In the genomic region with DNA sequence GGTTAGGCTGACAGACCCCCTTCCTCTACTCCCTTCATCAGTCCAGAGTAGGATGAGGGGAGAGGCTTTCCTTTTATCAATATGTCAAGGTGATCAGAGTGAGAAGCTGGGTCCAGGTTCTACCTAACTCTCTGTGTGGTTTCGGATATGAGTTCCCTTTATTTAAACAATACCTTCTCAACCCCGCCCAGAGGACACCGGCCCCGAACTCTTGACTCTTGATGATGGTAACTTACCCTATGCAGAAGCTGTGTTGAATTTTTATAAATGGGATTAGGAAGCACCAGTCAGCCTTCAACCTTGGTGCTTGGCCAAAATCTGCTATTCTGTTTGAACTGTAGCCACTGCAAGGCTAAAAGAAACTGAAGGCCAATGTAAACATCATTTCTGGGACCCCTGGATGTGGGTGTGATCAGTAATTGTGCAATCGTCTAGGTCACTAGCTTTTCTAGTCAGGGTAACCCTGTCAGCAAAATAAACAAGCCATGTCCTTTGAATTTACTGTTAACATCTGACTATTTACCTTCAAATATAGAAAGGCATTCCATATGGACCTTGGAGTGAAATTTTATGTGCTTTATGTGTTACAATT, we compare ENCODE assay signal across 17 cellular contexts.
A peak's percentile ranks its signal among the peaks of the same experiment; 100 is the strongest.
DNase-seq lines count a peak whose midpoint lies in the region; ATAC-seq and TF ChIP-seq lines count a peak whose summit lies in the region.
"Had no signal": no experiment of that assay in that cellular context is flagged by ENCODE, and none has a peak within 500 bp of the region (broad histone marks: within the 10 kb centered on the region; RNA-seq: fewer than 3 reads in every experiment).

No MANE protein-coding gene starts in this region.

- peak; percentile 23 for DNase-seq in HuH-7.5 (ENCODE audit: low spot score)
- peak; percentile 22 for DNase-seq in NCI-H69 (lab: John Stamatoyannopoulos, UW)
- DNase-seq in fibroblast of the aortic adventitia (ENCODE audit: low read depth): peak; percentile 6
- peak; percentile 31 for DNase-seq in skeletal muscle cell (ENCODE audit: low read depth)
- no peak for DNase-seq in SHP77 (lab: John Stamatoyannopoulos, UW)
- no peak for DNase-seq in cerebellar cortex (ENCODE audit: low spot score)
- DNase-seq: ACHN, AML-193, Caco-2, DMS79, H7, Karpas-422, NCI-H1417, NCI-H187 treated with DMSO at 0.1 percent for 48 hours, NCI-H446, NCI-H82 had no signal

- no peak for TF ChIP-seq CTCF in fibroblast of the aortic adventitia (IDR thresholded peaks at IDR 0.05; ENCODE audit: insufficient read depth, low read length)

- ATAC-seq in GM21367 (IDR thresholded peaks at IDR 0.05; ENCODE audit: unreplicated experiment): no peak

- H3K4me3 ChIP-seq in fibroblast of the aortic adventitia (ENCODE audit: low read depth, low read length): no peak overlapping the region
- H3K4me3 ChIP-seq in skeletal muscle cell (ENCODE audit: low read depth, low read length): no peak overlapping the region

Comparison
In these comparisons a context has a peak if more than half of its experiments do, and no peak if none do; other contexts are left out.
1. DNase-seq: peak in HuH-7.5 (single experiment), NCI-H69 (single experiment), fibroblast of the aortic adventitia (single experiment) and skeletal muscle cell (single experiment); none in SHP77 (0 of 2) and cerebellar cortex (single experiment).